Comparison of ENCODE assay signal across 1 cellular context in the genomic region with DNA sequence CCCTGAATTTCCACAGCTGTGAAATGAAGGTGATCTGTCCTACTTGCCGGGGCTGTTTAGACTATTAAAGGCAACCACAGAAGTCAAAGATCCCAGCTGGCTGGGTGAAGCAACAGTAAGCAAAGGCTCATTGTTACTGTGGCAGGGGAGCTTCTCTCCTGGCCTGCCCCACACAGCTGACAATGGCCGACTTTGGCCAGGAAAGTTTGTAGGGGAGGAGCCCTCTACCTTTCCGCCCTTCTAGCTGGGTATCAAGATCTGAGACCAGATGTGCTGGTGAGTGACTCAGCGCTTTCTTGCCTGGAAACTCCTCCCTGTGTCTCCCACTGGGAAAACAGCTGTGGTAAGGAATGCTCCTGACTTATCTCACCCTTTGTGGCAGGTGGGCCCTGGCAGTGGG.
TF ChIP-seq lines count a peak whose summit lies in the region.

No MANE protein-coding gene starts in this region.

TF ChIP-seq in HepG2, 621 proteins besides CTCF, POLR2A, EP300 and RAD21 (continued from another document and continues in another):
- TF ChIP-seq, protein P1, sequence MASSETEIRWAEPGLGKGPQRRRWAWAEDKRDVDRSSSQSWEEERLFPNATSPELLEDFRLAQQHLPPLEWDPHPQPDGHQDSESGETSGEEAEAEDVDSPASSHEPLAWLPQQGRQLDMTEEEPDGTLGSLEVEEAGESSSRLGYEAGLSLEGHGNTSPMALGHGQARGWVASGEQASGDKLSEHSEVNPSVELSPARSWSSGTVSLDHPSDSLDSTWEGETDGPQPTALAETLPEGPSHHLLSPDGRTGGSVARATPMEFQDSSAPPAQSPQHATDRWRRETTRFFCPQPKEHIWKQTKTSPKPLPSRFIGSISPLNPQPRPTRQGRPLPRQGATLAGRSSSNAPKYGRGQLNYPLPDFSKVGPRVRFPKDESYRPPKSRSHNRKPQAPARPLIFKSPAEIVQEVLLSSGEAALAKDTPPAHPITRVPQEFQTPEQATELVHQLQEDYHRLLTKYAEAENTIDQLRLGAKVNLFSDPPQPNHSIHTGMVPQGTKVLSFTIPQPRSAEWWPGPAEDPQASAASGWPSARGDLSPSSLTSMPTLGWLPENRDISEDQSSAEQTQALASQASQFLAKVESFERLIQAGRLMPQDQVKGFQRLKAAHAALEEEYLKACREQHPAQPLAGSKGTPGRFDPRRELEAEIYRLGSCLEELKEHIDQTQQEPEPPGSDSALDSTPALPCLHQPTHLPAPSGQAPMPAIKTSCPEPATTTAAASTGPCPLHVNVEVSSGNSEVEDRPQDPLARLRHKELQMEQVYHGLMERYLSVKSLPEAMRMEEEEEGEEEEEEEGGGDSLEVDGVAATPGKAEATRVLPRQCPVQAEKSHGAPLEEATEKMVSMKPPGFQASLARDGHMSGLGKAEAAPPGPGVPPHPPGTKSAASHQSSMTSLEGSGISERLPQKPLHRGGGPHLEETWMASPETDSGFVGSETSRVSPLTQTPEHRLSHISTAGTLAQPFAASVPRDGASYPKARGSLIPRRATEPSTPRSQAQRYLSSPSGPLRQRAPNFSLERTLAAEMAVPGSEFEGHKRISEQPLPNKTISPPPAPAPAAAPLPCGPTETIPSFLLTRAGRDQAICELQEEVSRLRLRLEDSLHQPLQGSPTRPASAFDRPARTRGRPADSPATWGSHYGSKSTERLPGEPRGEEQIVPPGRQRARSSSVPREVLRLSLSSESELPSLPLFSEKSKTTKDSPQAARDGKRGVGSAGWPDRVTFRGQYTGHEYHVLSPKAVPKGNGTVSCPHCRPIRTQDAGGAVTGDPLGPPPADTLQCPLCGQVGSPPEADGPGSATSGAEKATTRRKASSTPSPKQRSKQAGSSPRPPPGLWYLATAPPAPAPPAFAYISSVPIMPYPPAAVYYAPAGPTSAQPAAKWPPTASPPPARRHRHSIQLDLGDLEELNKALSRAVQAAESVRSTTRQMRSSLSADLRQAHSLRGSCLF (CRISPR knock-in tag; IDR thresholded peaks at IDR 0.05; ENCODE audit: borderline replicate concordance), result no peak
- no peak for TF ChIP-seq ZSCAN30 (CRISPR knock-in tag; IDR thresholded peaks at IDR 0.05)
- TF ChIP-seq ZBTB43 (CRISPR knock-in tag; conservative IDR thresholded peaks at IDR 0.05), result no peak
- no peak for TF ChIP-seq ZNF660 (CRISPR knock-in tag; IDR thresholded peaks at IDR 0.05; ENCODE audit: borderline replicate concordance, low read depth)
- TF ChIP-seq, protein P2, sequence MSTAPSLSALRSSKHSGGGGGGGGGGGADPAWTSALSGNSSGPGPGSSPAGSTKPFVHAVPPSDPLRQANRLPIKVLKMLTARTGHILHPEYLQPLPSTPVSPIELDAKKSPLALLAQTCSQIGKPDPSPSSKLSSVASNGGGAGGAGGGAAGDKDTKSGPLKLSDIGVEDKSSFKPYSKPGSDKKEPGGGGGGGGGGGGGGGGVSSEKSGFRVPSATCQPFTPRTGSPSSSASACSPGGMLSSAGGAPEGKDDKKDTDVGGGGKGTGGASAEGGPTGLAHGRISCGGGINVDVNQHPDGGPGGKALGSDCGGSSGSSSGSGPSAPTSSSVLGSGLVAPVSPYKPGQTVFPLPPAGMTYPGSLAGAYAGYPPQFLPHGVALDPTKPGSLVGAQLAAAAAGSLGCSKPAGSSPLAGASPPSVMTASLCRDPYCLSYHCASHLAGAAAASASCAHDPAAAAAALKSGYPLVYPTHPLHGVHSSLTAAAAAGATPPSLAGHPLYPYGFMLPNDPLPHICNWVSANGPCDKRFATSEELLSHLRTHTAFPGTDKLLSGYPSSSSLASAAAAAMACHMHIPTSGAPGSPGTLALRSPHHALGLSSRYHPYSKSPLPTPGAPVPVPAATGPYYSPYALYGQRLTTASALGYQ (CRISPR knock-in tag; IDR thresholded peaks at IDR 0.05), result peak; percentile 49; the same call in 1 of the 2 replicates
- TF ChIP-seq FOXM1 (CRISPR knock-in tag; IDR thresholded peaks at IDR 0.05), result no peak
- no peak for TF ChIP-seq ZFP36L1 (CRISPR knock-in tag; IDR thresholded peaks at IDR 0.05)
- TF ChIP-seq ZSCAN25 (CRISPR knock-in tag; IDR thresholded peaks at IDR 0.05), result peak; percentile 73
- no peak for TF ChIP-seq THAP8 (CRISPR knock-in tag; IDR thresholded peaks at IDR 0.05; ENCODE audit: borderline replicate concordance)
- TF ChIP-seq SIN3A (IDR thresholded peaks at IDR 0.05; ENCODE audit: borderline replicate concordance, low read depth, low read length), result no peak
- peak; percentile 58; the same call in 1 of the 2 replicates for TF ChIP-seq UBTF (CRISPR knock-in tag; IDR thresholded peaks at IDR 0.05)
- TF ChIP-seq, protein P3, sequence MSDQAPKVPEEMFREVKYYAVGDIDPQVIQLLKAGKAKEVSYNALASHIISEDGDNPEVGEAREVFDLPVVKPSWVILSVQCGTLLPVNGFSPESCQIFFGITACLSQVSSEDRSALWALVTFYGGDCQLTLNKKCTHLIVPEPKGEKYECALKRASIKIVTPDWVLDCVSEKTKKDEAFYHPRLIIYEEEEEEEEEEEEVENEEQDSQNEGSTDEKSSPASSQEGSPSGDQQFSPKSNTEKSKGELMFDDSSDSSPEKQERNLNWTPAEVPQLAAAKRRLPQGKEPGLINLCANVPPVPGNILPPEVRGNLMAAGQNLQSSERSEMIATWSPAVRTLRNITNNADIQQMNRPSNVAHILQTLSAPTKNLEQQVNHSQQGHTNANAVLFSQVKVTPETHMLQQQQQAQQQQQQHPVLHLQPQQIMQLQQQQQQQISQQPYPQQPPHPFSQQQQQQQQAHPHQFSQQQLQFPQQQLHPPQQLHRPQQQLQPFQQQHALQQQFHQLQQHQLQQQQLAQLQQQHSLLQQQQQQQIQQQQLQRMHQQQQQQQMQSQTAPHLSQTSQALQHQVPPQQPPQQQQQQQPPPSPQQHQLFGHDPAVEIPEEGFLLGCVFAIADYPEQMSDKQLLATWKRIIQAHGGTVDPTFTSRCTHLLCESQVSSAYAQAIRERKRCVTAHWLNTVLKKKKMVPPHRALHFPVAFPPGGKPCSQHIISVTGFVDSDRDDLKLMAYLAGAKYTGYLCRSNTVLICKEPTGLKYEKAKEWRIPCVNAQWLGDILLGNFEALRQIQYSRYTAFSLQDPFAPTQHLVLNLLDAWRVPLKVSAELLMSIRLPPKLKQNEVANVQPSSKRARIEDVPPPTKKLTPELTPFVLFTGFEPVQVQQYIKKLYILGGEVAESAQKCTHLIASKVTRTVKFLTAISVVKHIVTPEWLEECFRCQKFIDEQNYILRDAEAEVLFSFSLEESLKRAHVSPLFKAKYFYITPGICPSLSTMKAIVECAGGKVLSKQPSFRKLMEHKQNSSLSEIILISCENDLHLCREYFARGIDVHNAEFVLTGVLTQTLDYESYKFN (CRISPR knock-in tag; conservative IDR thresholded peaks at IDR 0.05), result peak; percentile 78
- TF ChIP-seq NFE2L2 (IDR thresholded peaks at IDR 0.05; ENCODE audit: low read length), result peak; percentile 98
- no peak for TF ChIP-seq RFXANK (CRISPR knock-in tag; IDR thresholded peaks at IDR 0.05)
- no peak for TF ChIP-seq SOX6 (IDR thresholded peaks at IDR 0.05)
- TF ChIP-seq SOX6 (CRISPR knock-in tag; IDR thresholded peaks at IDR 0.05), result peak; percentile 99
- no peak for TF ChIP-seq PLSCR1 (CRISPR knock-in tag; IDR thresholded peaks at IDR 0.05; ENCODE audit: borderline replicate concordance)
- peak; percentile 75 to 89 for TF ChIP-seq MAFK (conservative IDR thresholded peaks at IDR 0.05 in 1 of 2, IDR thresholded peaks at IDR 0.05 in 1 of 2; ENCODE audit: low read length in 2 of 2)
- TF ChIP-seq ZNF296 (CRISPR knock-in tag; conservative IDR thresholded peaks at IDR 0.05), result no peak
- TF ChIP-seq SSRP1 (CRISPR knock-in tag; IDR thresholded peaks at IDR 0.05), result no peak
- peak; percentile 36; the same call in 1 of the 2 replicates for TF ChIP-seq FOXK1 (CRISPR knock-in tag; IDR thresholded peaks at IDR 0.05; ENCODE audit: borderline replicate concordance, low read depth)
- peak; percentile 42; the same call in 1 of the 2 replicates for TF ChIP-seq ZNF264 (CRISPR knock-in tag; IDR thresholded peaks at IDR 0.05)
- no peak for TF ChIP-seq RFX3 (CRISPR knock-in tag; IDR thresholded peaks at IDR 0.05)
- TF ChIP-seq SALL1 (CRISPR knock-in tag; IDR thresholded peaks at IDR 0.05), result peak; percentile 94
- TF ChIP-seq MIER2 (CRISPR knock-in tag; IDR thresholded peaks at IDR 0.05), result peak; percentile 73; the same call in 1 of the 2 replicates
- TF ChIP-seq, protein P4, sequence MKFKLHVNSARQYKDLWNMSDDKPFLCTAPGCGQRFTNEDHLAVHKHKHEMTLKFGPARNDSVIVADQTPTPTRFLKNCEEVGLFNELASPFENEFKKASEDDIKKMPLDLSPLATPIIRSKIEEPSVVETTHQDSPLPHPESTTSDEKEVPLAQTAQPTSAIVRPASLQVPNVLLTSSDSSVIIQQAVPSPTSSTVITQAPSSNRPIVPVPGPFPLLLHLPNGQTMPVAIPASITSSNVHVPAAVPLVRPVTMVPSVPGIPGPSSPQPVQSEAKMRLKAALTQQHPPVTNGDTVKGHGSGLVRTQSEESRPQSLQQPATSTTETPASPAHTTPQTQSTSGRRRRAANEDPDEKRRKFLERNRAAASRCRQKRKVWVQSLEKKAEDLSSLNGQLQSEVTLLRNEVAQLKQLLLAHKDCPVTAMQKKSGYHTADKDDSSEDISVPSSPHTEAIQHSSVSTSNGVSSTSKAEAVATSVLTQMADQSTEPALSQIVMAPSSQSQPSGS (CRISPR knock-in tag; IDR thresholded peaks at IDR 0.05), result peak; percentile 78
- no peak for TF ChIP-seq MXI1 (IDR thresholded peaks at IDR 0.05; ENCODE audit: borderline replicate concordance, low read depth, low read length)
- no peak for TF ChIP-seq ZBTB8A (CRISPR knock-in tag; IDR thresholded peaks at IDR 0.05; ENCODE audit: borderline replicate concordance, low read depth)
- TF ChIP-seq ZSCAN9 (CRISPR knock-in tag; IDR thresholded peaks at IDR 0.05; ENCODE audit: borderline replicate concordance), result peak; percentile 29; the same call in 1 of the 2 replicates
- TF ChIP-seq SKI (IDR thresholded peaks at IDR 0.05; ENCODE audit: partially characterized antibody), result peak; percentile 9
- peak; percentile 55 for TF ChIP-seq TEAD3 (CRISPR knock-in tag; optimal IDR thresholded peaks at IDR 0.05; ENCODE audit: borderline replicate concordance)
- TF ChIP-seq ISL2 (CRISPR knock-in tag; IDR thresholded peaks at IDR 0.05), result peak; percentile 41; the same call in 1 of the 2 replicates
- TF ChIP-seq ZNF543 (CRISPR knock-in tag; IDR thresholded peaks at IDR 0.05), result no peak
- TF ChIP-seq NFE2L1 (CRISPR knock-in tag; IDR thresholded peaks at IDR 0.05; ENCODE audit: borderline replicate concordance), result peak; percentile 91; the same call in 1 of the 2 replicates
- TF ChIP-seq ZNF629 (CRISPR knock-in tag; conservative IDR thresholded peaks at IDR 0.05), result peak; percentile 26
- TF ChIP-seq PRMT3 (CRISPR knock-in tag; IDR thresholded peaks at IDR 0.05; ENCODE audit: borderline replicate concordance, low read depth), result no peak
- no peak for TF ChIP-seq ZNF333 (CRISPR knock-in tag; IDR thresholded peaks at IDR 0.05; ENCODE audit: borderline replicate concordance)
- peak; percentile 32; the same call in 1 of the 2 replicates for TF ChIP-seq DRAP1 (CRISPR knock-in tag; IDR thresholded peaks at IDR 0.05)
- peak; percentile 44; the same call in 1 of the 2 replicates for TF ChIP-seq GATAD1 (CRISPR knock-in tag; IDR thresholded peaks at IDR 0.05)
- TF ChIP-seq MED8 (CRISPR knock-in tag; IDR thresholded peaks at IDR 0.05; ENCODE audit: insufficient replicate concordance), result no peak
